Comparison of ENCODE assay signal across 1 cellular context in the genomic region with DNA sequence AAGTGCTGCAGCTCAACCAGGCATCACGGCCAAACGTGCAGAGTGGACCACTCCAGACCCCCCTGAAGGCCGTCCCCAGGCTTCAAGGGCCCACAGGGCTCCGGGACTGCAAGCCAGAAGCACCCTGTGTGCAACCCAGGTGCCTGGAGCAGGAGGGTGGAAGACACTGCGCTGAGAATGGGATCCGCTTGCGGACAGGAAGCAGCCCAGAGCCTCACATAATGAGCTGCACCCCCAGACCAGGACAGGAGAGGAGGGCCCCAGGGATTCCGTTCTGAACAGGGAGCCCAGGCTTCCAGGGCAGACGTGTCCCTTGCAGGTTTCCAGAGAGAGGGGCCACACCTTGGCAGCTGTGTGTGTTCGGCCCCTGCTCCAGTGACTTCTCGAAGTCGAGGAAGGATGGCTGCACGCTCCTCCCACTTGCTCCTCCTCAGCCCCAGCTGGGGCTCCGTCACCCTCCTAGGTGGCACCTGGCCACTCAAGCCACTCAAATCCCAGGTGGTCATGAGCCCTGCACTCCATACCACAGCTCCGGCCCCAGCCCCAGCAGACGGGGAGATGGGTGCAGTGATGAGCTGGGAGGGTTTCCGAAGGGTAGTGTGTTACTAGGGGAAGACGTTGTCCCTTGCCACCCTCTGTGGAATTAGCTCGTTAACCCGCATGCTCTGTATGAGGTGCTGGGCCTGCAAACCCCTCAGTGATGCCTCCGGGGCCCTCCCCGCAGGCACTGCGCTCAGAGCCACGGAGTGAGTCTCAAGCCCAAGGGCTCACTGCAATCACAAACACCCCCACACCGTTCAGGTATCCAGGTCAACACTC.
TF ChIP-seq lines count a peak whose summit lies in the region.

No MANE protein-coding gene starts in this region.

TF ChIP-seq in WTC11, 78 proteins besides CTCF, POLR2A, EP300 and RAD21 (continued from another document):
- TF ChIP-seq, protein P1, sequence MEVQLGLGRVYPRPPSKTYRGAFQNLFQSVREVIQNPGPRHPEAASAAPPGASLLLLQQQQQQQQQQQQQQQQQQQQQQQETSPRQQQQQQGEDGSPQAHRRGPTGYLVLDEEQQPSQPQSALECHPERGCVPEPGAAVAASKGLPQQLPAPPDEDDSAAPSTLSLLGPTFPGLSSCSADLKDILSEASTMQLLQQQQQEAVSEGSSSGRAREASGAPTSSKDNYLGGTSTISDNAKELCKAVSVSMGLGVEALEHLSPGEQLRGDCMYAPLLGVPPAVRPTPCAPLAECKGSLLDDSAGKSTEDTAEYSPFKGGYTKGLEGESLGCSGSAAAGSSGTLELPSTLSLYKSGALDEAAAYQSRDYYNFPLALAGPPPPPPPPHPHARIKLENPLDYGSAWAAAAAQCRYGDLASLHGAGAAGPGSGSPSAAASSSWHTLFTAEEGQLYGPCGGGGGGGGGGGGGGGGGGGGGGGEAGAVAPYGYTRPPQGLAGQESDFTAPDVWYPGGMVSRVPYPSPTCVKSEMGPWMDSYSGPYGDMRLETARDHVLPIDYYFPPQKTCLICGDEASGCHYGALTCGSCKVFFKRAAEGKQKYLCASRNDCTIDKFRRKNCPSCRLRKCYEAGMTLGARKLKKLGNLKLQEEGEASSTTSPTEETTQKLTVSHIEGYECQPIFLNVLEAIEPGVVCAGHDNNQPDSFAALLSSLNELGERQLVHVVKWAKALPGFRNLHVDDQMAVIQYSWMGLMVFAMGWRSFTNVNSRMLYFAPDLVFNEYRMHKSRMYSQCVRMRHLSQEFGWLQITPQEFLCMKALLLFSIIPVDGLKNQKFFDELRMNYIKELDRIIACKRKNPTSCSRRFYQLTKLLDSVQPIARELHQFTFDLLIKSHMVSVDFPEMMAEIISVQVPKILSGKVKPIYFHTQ (CRISPR knock-in tag; IDR thresholded peaks at IDR 0.05) = no peak
- TF ChIP-seq, protein P2, sequence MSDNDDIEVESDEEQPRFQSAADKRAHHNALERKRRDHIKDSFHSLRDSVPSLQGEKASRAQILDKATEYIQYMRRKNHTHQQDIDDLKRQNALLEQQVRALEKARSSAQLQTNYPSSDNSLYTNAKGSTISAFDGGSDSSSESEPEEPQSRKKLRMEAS (CRISPR knock-in tag; IDR thresholded peaks at IDR 0.05) = no peak
- no peak for TF ChIP-seq SOX15 (CRISPR knock-in tag; IDR thresholded peaks at IDR 0.05)
- TF ChIP-seq MXD4 (CRISPR knock-in tag; IDR thresholded peaks at IDR 0.05; ENCODE audit: borderline replicate concordance) = no peak
- no peak for TF ChIP-seq NR2C2 (CRISPR knock-in tag; IDR thresholded peaks at IDR 0.05)
- TF ChIP-seq ZNF263 (CRISPR knock-in tag; IDR thresholded peaks at IDR 0.05; ENCODE audit: low read depth) = no peak
- TF ChIP-seq, protein P3, sequence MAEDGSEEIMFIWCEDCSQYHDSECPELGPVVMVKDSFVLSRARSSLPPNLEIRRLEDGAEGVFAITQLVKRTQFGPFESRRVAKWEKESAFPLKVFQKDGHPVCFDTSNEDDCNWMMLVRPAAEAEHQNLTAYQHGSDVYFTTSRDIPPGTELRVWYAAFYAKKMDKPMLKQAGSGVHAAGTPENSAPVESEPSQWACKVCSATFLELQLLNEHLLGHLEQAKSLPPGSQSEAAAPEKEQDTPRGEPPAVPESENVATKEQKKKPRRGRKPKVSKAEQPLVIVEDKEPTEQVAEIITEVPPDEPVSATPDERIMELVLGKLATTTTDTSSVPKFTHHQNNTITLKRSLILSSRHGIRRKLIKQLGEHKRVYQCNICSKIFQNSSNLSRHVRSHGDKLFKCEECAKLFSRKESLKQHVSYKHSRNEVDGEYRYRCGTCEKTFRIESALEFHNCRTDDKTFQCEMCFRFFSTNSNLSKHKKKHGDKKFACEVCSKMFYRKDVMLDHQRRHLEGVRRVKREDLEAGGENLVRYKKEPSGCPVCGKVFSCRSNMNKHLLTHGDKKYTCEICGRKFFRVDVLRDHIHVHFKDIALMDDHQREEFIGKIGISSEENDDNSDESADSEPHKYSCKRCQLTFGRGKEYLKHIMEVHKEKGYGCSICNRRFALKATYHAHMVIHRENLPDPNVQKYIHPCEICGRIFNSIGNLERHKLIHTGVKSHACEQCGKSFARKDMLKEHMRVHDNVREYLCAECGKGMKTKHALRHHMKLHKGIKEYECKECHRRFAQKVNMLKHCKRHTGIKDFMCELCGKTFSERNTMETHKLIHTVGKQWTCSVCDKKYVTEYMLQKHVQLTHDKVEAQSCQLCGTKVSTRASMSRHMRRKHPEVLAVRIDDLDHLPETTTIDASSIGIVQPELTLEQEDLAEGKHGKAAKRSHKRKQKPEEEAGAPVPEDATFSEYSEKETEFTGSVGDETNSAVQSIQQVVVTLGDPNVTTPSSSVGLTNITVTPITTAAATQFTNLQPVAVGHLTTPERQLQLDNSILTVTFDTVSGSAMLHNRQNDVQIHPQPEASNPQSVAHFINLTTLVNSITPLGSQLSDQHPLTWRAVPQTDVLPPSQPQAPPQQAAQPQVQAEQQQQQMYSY (CRISPR knock-in tag; IDR thresholded peaks at IDR 0.05) = no peak
- TF ChIP-seq, protein P4, sequence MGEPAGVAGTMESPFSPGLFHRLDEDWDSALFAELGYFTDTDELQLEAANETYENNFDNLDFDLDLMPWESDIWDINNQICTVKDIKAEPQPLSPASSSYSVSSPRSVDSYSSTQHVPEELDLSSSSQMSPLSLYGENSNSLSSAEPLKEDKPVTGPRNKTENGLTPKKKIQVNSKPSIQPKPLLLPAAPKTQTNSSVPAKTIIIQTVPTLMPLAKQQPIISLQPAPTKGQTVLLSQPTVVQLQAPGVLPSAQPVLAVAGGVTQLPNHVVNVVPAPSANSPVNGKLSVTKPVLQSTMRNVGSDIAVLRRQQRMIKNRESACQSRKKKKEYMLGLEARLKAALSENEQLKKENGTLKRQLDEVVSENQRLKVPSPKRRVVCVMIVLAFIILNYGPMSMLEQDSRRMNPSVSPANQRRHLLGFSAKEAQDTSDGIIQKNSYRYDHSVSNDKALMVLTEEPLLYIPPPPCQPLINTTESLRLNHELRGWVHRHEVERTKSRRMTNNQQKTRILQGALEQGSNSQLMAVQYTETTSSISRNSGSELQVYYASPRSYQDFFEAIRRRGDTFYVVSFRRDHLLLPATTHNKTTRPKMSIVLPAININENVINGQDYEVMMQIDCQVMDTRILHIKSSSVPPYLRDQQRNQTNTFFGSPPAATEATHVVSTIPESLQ (CRISPR knock-in tag; IDR thresholded peaks at IDR 0.05) = no peak
- no peak for TF ChIP-seq ZNF423 (CRISPR knock-in tag; IDR thresholded peaks at IDR 0.05)
